In genomic region chr6:166949533-166950442, GRCh38 we compare ENCODE assay signal across 8 cellular contexts. TPM values are rescaled to one million over a fixed set of nuclear protein-coding genes. Genes with fewer than 3 reads are reported as not detected.
DNase-seq lines count a peak whose midpoint lies in the region; TF ChIP-seq lines count a peak whose summit lies in the region.

No MANE protein-coding gene starts in this region.

- TF ChIP-seq CTCF in glutamatergic neuron (IDR thresholded peaks at IDR 0.05; ENCODE audit: partially characterized antibody, unreplicated experiment): no peak

- 93% methylated on average over 9 of the region's 9 CpGs for WGBS in thymus

- no peaks in the 10 kb centered on the region for H3K9me3 ChIP-seq in thymus (ENCODE audit: control insufficient read depth)

- H3K36me3 ChIP-seq in thymus (ENCODE audit: control insufficient read depth, insufficient read depth): peaks cover 15% of the 10 kb centered on the region

- peaks cover 9% of the 10 kb centered on the region for H3K36me3 Mint-ChIP-seq in glutamatergic neuron (ENCODE audit: unreplicated experiment)

- no peaks in the 10 kb centered on the region for H3K9me3 Mint-ChIP-seq in glutamatergic neuron (ENCODE audit: unreplicated experiment)

- peak; percentile 69 for DNase-seq in activated effector memory CD4-positive, alpha-beta T cell treated with anti-CD3 and anti-CD28 coated beads, Interleukin-2, amount 50 U/mL, for 16 hours
- no peak for DNase-seq in activated effector memory CD4-positive, alpha-beta T cell treated with Interleukin-2 at 50 U/mL for 16 hours
- peak; percentile 49 for DNase-seq in MV-4-11 (lab: John Stamatoyannopoulos, UW)
- no peak for DNase-seq in glutamatergic neuron
- DNase-seq in SKM-1 (lab: John Stamatoyannopoulos, UW; ENCODE audit: unreplicated experiment): no peak
- DNase-seq in KG1 (lab: John Stamatoyannopoulos, UW): no peak
- DNase-seq in NCI-H1436 treated with DMSO at 0.1 percent for 48 hours (lab: John Stamatoyannopoulos, UW): no peak

- peak overlapping the region; percentile 38 for H3K27ac Mint-ChIP-seq in glutamatergic neuron (ENCODE audit: unreplicated experiment)

- no peak overlapping the region for H3K4me3 Mint-ChIP-seq in glutamatergic neuron (ENCODE audit: unreplicated experiment)

- H3K27ac ChIP-seq in thymus (ENCODE audit: low read depth): peak overlapping the region; percentile 0

- H3K27me3 ChIP-seq in thymus (ENCODE audit: control insufficient read depth, insufficient read depth): no peaks in the 10 kb centered on the region

- no peak overlapping the region for H3K4me3 ChIP-seq in thymus (ENCODE audit: low read length)

- peaks cover 3% of the 10 kb centered on the region for H3K27me3 Mint-ChIP-seq in glutamatergic neuron (ENCODE audit: unreplicated experiment)

- peaks cover 11% of the 10 kb centered on the region for H3K4me1 Mint-ChIP-seq in glutamatergic neuron (ENCODE audit: low read depth, unreplicated experiment)

- H3K4me1 ChIP-seq in thymus (ENCODE audit: control insufficient read depth, insufficient read depth, low read length): peaks cover 9% of the 10 kb centered on the region

RNA-seq across cellular contexts. Expression of gene RNASET2, which starts 6.6 kb away (rescaled TPM):
- 2.2 TPM for total RNA-seq in glutamatergic neuron (ENCODE audit: unreplicated experiment)
- 151 TPM for polyA plus RNA-seq in thymus

RNA-seq across cellular contexts. Expression of gene CEP43, which starts 49.4 kb away (rescaled TPM):
- total RNA-seq in glutamatergic neuron (ENCODE audit: unreplicated experiment): 12.1 TPM
- polyA plus RNA-seq in thymus: 15.8 TPM

Comparison
In these comparisons a context has a peak if more than half of its experiments do, and no peak if none do; other contexts are left out.
1. DNase-seq: peak in activated effector memory CD4-positive, alpha-beta T cell treated with anti-CD3 and anti-CD28 coated beads, Interleukin-2, amount 50 U/mL, for 16 hours (single experiment) and MV-4-11 (single experiment); none in activated effector memory CD4-positive, alpha-beta T cell treated with Interleukin-2 at 50 U/mL for 16 hours (single experiment), glutamatergic neuron (single experiment), SKM-1 (single experiment), KG1 (single experiment) and NCI-H1436 treated with DMSO at 0.1 percent for 48 hours (single experiment).